In genomic region chr20:59508729-59509128, GRCh38 we compare ENCODE assay signal across 26 cellular contexts.
"Had no signal": no experiment of that assay in that cellular context is flagged by ENCODE, and none has a peak within 500 bp of the region (broad histone marks: within the 10 kb centered on the region; RNA-seq: fewer than 3 reads in every experiment).

No MANE protein-coding gene starts in this region.

- DNase-seq: effector CD4-positive, alpha-beta T cell; endodermal cell; erythroblast; foreskin melanocyte; heart left ventricle; hippocampal formation; left colon; left ventricle myocardium superior; mesenchymal stem cell; midbrain; occipital lobe; sigmoid colon; stimulated activated CD4-positive, alpha-beta T cell treated with anti-CD3 and anti-CD28 coated beads, Interleukin-2, amount 100 ng/mL, for 24 hours; stimulated activated naive CD4-positive, alpha-beta T cell; stomach; substantia nigra; transverse colon had no signal

- H3K4me1 Mint-ChIP-seq: endodermal cell, neural progenitor cell had no signal

- H3K4me3 Mint-ChIP-seq: endodermal cell; natural killer cell treated with Interleukin-12 subunit alpha and Interleukin-12 subunit beta and Interleukin-15 and Interleukin-18, amount 100 ng/mL, for 72 hours; neural progenitor cell had no signal

- FAIRE-seq: endothelial cell of umbilical vein had no signal

- H3K4me3 ChIP-seq: coronary artery, heart left ventricle, lung, neural progenitor cell, prostate gland, sigmoid colon, skin epidermis, stomach, thoracic aorta, transverse colon had no signal

- H3K36me3 ChIP-seq: heart left ventricle, neural progenitor cell, prostate gland, sigmoid colon, stomach, thoracic aorta, transverse colon had no signal

- H3K4me2 ChIP-seq: neural progenitor cell had no signal

- H3K9me3 ChIP-seq: prostate gland, thoracic aorta, transverse colon had no signal

- H2AFZ ChIP-seq: neural progenitor cell, parathyroid adenoma had no signal

- H3K4me1 ChIP-seq: heart left ventricle, neural progenitor cell, parathyroid adenoma, prostate gland, sigmoid colon, stomach, transverse colon had no signal

- H3K9me3 Mint-ChIP-seq: endodermal cell; natural killer cell treated with Interleukin-12 subunit alpha and Interleukin-12 subunit beta and Interleukin-15 and Interleukin-18, amount 100 ng/mL, for 72 hours; neural progenitor cell had no signal

- H3K9ac ChIP-seq: neural progenitor cell, parathyroid adenoma had no signal

- ATAC-seq: heart left ventricle; left colon; left ventricle myocardium superior; natural killer cell treated with Interleukin-12 subunit alpha and Interleukin-12 subunit beta and Interleukin-15 and Interleukin-18, amount 100 ng/mL, for 72 hours had no signal

- H3K27ac Mint-ChIP-seq: endodermal cell; natural killer cell treated with Interleukin-12 subunit alpha and Interleukin-12 subunit beta and Interleukin-15 and Interleukin-18, amount 100 ng/mL, for 72 hours; neural progenitor cell had no signal

- H3K27ac ChIP-seq: coronary artery, heart left ventricle, neural progenitor cell, parathyroid adenoma, prostate gland, sigmoid colon, skin epidermis, stomach, thoracic aorta, transverse colon had no signal

- H3K27me3 ChIP-seq: sigmoid colon had no signal

- H3K36me3 Mint-ChIP-seq: natural killer cell treated with Interleukin-12 subunit alpha and Interleukin-12 subunit beta and Interleukin-15 and Interleukin-18, amount 100 ng/mL, for 72 hours; neural progenitor cell had no signal
